ENCODE assay signal across 1 cellular context in the genomic region with DNA sequence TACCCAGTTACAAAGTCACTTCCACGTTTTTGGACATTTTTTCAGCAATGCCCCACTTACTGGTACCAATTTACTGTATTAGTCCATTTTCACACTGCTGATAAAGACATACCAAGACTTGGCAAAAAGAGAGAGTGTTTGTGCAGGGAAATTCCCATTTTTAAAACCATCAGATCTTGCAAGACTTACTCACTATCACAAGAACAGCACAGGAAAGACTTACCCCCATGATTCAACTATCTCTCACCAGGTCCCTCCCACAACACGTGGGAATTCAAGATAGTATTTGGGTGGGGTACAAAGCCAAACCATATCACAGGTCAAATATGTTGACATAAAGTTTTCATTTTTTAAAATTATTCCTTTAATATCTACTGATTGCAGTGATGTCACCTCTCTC.
TF ChIP-seq lines count a peak whose summit lies in the region.

No MANE protein-coding gene starts in this region.

TF ChIP-seq in WTC11, 78 proteins besides CTCF, POLR2A, EP300 and RAD21 (continued from another document):
- TF ChIP-seq PRDM15 (CRISPR knock-in tag; IDR thresholded peaks at IDR 0.05), result no peak
